ENCODE assay signal across 9 cellular contexts in the genomic region with DNA sequence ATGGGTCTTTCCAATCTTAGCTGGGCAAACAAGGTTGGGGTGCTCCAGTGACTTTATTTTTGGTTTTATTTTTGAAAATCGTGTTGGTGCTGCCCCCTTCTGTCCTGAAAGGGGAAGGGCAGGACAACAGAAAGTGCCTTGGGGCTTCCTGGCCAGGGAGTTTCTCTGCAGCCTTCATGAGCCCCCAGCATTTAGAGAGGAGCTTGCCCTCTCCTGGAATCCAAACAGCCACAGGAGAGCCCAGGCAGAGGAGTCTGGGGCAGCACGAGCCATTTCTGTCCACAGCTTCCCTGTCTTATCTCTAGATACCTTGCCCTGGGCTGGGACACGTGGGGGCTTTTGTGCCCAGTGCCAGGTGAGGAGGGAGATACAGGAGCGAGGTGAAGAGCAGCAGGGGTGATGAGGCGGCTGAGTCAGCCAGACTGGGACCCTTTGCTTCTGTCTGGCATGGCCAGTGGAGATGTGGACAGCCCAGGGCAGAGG. TPM values are rescaled to one million over a fixed set of nuclear protein-coding genes. Genes with fewer than 3 reads are reported as not detected.
DNase-seq lines count a peak whose midpoint lies in the region; ATAC-seq and TF ChIP-seq lines count a peak whose summit lies in the region.
"Had no signal": no experiment of that assay in that cellular context is flagged by ENCODE, and none has a peak within 500 bp of the region (broad histone marks: within the 10 kb centered on the region; RNA-seq: fewer than 3 reads in every experiment).

No MANE protein-coding gene starts in this region.

- intact Hi-C loops in lower leg skin (cut with DNase I; ENCODE audit: low total_unique reads): loop anchor here (10.0 kb wide), 2 partner anchors 59 to 189 kb away; partner anchors contain the start of gene ATN1

- ATAC-seq in GM21367 (IDR thresholded peaks at IDR 0.05; ENCODE audit: unreplicated experiment): no peak

- no peak for TF ChIP-seq POLR2A in lower leg skin (IDR thresholded peaks at IDR 0.05)

- 39 to 42% methylated on average over 5 of the region's 5 CpGs for WGBS in lower leg skin, 2 donors

- DNase-seq in stimulated activated CD4-positive, alpha-beta T cell treated with anti-CD3 and anti-CD28 coated beads, Interleukin-15, amount 100 ng/mL, for 24 hours: peak; percentile 39
- no peak for DNase-seq in stimulated activated CD4-positive, alpha-beta T cell treated with anti-CD3 and anti-CD28 coated beads, Interleukin-12 subunit alpha, Interleukin-12 subunit beta, amount 100 ng/mL, for 4 hours
- DNase-seq in NCI-H2107 treated with DMSO at 0.1 percent for 48 hours (lab: John Stamatoyannopoulos, UW; ENCODE audit: unreplicated experiment) (peak; percentile 54), fibroblast of villous mesenchyme (ENCODE audit: low read depth) (peak; percentile 53), renal cortical epithelial cell (ENCODE audit: low read depth) (peak; percentile 23), lower leg skin (ENCODE audit: low spot score in 2 of 2) (no peak)
- DNase-seq in activated T-cell treated with anti-CD3 and anti-CD28 coated beads, Interleukin-2, amount 50 U/mL, for 1 hour: peak; percentile 40

- no peak overlapping the region for H3K4me3 ChIP-seq in fibroblast of villous mesenchyme (ENCODE audit: low read depth, low read length)
- H3K4me3 ChIP-seq in lower leg skin (ENCODE audit: low read depth, poor library complexity, severe bottlenecking): no peak overlapping the region

- peak; percentile 81 for TF ChIP-seq CTCF in fibroblast of villous mesenchyme (IDR thresholded peaks at IDR 0.05; ENCODE audit: insufficient read depth, low read depth, low read length)
- TF ChIP-seq CTCF in lower leg skin (IDR thresholded peaks at IDR 0.05): peak in 1 of 3 donors; percentile 41

RNA-seq across cellular contexts. Expression of gene C1RL, which starts 4.4 kb away (rescaled TPM):
- total RNA-seq in fibroblast of villous mesenchyme (30.2 and 34.5 TPM in 2 replicates), renal cortical epithelial cell (31.4 and 68.7 TPM in 2 replicates), lower leg skin (10 to 100 TPM; 38.1 to 42.3 (median 40.4) TPM)

RNA-seq across cellular contexts. Expression of gene RBP5, which starts 15.3 kb away (rescaled TPM):
- not detected in 2 replicates for total RNA-seq in fibroblast of villous mesenchyme
- 1.1 TPM in 1 of 2 replicates, not detected in the other for total RNA-seq in renal cortical epithelial cell
- total RNA-seq in lower leg skin: 1 to 10 TPM in 1 of 4 donors, under 1 TPM in 1, not detected in 2; 0.26 to 2.5 TPM
- total RNA-seq: frontal cortex had no signal

RNA-seq across cellular contexts. Expression of gene CLSTN3, which starts 16.7 kb away (rescaled TPM):
- 11.3 and 19.0 TPM in 2 replicates for total RNA-seq in fibroblast of villous mesenchyme
- total RNA-seq in renal cortical epithelial cell: 34.6 and 106 TPM in 2 replicates
- 10 to 100 TPM; 22.1 to 41.1 (median 31.7) TPM for total RNA-seq in lower leg skin

RNA-seq across cellular contexts. Expression of gene C1R, which starts 21.2 kb away (rescaled TPM):
- total RNA-seq in fibroblast of villous mesenchyme: 83.4 and 84.2 TPM in 2 replicates
- total RNA-seq in renal cortical epithelial cell: 4.2 and 82.9 TPM in 2 replicates
- total RNA-seq in lower leg skin: 100 to 1,000 TPM in 1 of 4 donors, 10 to 100 TPM in 3; 65.0 to 259 (median 84.7) TPM

RNA-seq across cellular contexts. Expression of gene C1S, which starts 52.9 kb away (rescaled TPM):
- 127 and 146 TPM in 2 replicates for total RNA-seq in fibroblast of villous mesenchyme
- total RNA-seq in renal cortical epithelial cell: 5.2 and 72.6 TPM in 2 replicates
- 100 to 1,000 TPM in 1 of 4 donors, 10 to 100 TPM in 3; 52.6 to 187 (median 59.3) TPM for total RNA-seq in lower leg skin

Comparison
In these comparisons a context has a peak if more than half of its experiments do, and no peak if none do; other contexts are left out.
1. DNase-seq: peak in stimulated activated CD4-positive, alpha-beta T cell treated with anti-CD3 and anti-CD28 coated beads, Interleukin-15, amount 100 ng/mL, for 24 hours (single experiment), NCI-H2107 treated with DMSO at 0.1 percent for 48 hours (single experiment), activated T-cell treated with anti-CD3 and anti-CD28 coated beads, Interleukin-2, amount 50 U/mL, for 1 hour (single experiment), fibroblast of villous mesenchyme (single experiment) and renal cortical epithelial cell (single experiment); none in stimulated activated CD4-positive, alpha-beta T cell treated with anti-CD3 and anti-CD28 coated beads, Interleukin-12 subunit alpha, Interleukin-12 subunit beta, amount 100 ng/mL, for 4 hours (single experiment) and lower leg skin (0 of 2).